In genomic region chr2:7333189-7333588, GRCh38 we compare ENCODE assay signal across 1 cellular context.
TF ChIP-seq lines count a peak whose summit lies in the region.

No MANE protein-coding gene starts in this region.

TF ChIP-seq in K562, 482 proteins besides CTCF, POLR2A, EP300 and RAD21 (continued from another document):
- TF ChIP-seq ZBTB12 (CRISPR knock-in tag; IDR thresholded peaks at IDR 0.05) = no peak
- no peak for TF ChIP-seq STAT6 (CRISPR knock-in tag; IDR thresholded peaks at IDR 0.05)
- TF ChIP-seq TCF7 (IDR thresholded peaks at IDR 0.05; ENCODE audit: borderline replicate concordance) = no peak
- TF ChIP-seq MAFF (IDR thresholded peaks at IDR 0.05; ENCODE audit: low read length) = peak; percentile 78; the same call in 1 of the 2 replicates
- TF ChIP-seq ZNF316 (IDR thresholded peaks at IDR 0.05) = peak; percentile 87
- no peak for TF ChIP-seq SIN3B (IDR thresholded peaks at IDR 0.05; ENCODE audit: low read depth)
- TF ChIP-seq LCOR (CRISPR knock-in tag; IDR thresholded peaks at IDR 0.05) = no peak
- TF ChIP-seq C11orf30 (IDR thresholded peaks at IDR 0.05; ENCODE audit: low read depth) = peak; percentile 80
- TF ChIP-seq SP2 (IDR thresholded peaks at IDR 0.05; ENCODE audit: extremely low read depth, low read depth, low read length, poor library complexity, severe bottlenecking) = no peak
- no peak for TF ChIP-seq CEBPG (CRISPR knock-in tag; IDR thresholded peaks at IDR 0.05)
- TF ChIP-seq CEBPG (tag; conservative IDR thresholded peaks at IDR 0.05 in 1 of 2, IDR thresholded peaks at IDR 0.05 in 1 of 2) = no peak
- no peak for TF ChIP-seq PRDM10 (IDR thresholded peaks at IDR 0.05; ENCODE audit: partially characterized antibody)
- no peak for TF ChIP-seq SUPT5H (IDR thresholded peaks at IDR 0.05)
- no peak for TF ChIP-seq ZNF184 (CRISPR knock-in tag; IDR thresholded peaks at IDR 0.05)
- TF ChIP-seq HDAC1 (IDR thresholded peaks at IDR 0.05) = no peak
- TF ChIP-seq ZMIZ1 (IDR thresholded peaks at IDR 0.05; ENCODE audit: low read depth in 2 of 2, low read length in 2 of 2) = no peak
